In the genomic region with DNA sequence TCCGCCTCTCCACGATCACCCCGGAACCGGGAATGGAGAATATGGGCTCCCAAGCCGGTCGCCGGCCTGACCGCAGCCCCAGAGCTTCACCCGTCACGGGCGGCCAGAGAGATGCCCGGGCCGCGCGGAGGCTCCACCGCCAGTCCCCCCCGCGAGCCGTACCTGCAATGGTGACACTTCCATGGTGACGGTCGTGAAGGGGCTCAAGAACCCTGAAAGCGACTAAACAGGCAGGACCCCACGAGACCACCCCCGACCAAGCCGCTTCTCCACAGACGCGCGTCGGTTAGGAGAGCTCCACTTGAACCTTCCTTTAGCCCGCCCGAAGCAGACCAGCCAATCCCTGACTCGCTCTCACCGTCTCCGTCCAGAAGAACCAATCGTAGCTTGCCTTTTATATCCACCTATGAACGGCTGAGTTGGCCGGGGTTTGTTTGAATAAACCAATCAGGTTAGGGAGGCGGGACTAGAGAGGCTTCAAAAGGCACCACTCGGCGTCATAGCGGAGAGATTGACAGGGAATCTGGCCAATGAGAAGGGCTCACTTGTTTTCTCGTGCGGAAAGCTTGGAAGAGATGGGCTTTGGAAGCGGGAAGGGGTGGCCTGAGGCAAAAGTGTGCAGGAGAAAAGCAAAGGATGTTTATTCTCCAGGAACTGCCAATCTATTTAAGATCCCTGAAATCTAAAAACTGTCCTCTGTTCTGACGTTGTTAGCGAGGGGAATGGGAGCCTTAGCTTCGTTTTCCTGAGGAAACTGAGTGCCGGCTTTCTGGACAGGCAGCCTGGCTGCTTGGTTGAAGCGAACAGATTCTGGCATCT, we compare ENCODE assay signal across 8 cellular contexts. TPM values are rescaled to one million over a fixed set of nuclear protein-coding genes. Genes with fewer than 3 reads are reported as not detected.
DNase-seq lines count a peak whose midpoint lies in the region; ATAC-seq and TF ChIP-seq lines count a peak whose summit lies in the region.

A gene with protein sequence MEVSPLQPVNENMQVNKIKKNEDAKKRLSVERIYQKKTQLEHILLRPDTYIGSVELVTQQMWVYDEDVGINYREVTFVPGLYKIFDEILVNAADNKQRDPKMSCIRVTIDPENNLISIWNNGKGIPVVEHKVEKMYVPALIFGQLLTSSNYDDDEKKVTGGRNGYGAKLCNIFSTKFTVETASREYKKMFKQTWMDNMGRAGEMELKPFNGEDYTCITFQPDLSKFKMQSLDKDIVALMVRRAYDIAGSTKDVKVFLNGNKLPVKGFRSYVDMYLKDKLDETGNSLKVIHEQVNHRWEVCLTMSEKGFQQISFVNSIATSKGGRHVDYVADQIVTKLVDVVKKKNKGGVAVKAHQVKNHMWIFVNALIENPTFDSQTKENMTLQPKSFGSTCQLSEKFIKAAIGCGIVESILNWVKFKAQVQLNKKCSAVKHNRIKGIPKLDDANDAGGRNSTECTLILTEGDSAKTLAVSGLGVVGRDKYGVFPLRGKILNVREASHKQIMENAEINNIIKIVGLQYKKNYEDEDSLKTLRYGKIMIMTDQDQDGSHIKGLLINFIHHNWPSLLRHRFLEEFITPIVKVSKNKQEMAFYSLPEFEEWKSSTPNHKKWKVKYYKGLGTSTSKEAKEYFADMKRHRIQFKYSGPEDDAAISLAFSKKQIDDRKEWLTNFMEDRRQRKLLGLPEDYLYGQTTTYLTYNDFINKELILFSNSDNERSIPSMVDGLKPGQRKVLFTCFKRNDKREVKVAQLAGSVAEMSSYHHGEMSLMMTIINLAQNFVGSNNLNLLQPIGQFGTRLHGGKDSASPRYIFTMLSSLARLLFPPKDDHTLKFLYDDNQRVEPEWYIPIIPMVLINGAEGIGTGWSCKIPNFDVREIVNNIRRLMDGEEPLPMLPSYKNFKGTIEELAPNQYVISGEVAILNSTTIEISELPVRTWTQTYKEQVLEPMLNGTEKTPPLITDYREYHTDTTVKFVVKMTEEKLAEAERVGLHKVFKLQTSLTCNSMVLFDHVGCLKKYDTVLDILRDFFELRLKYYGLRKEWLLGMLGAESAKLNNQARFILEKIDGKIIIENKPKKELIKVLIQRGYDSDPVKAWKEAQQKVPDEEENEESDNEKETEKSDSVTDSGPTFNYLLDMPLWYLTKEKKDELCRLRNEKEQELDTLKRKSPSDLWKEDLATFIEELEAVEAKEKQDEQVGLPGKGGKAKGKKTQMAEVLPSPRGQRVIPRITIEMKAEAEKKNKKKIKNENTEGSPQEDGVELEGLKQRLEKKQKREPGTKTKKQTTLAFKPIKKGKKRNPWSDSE (N-terminal part only) (minus strand): TSS at position 288 of the 819 bp plus-strand sequence. CDS start 105 bp downstream, at position 183.

- H3K36me3 Mint-ChIP-seq in activated B cell treated with CpG ODN at 0.5 μM for 24 hours (ENCODE audit: low read depth): peaks cover 5% of the 10 kb centered on the region

- H3K4me1 Mint-ChIP-seq in activated B cell treated with CpG ODN at 0.5 μM for 24 hours: peaks cover 23% of the 10 kb centered on the region

- H3K27ac ChIP-seq in spleen: peak within 1 kb of the TSS; percentile 27 to 81 (median 69)

- H3K27me3 Mint-ChIP-seq in activated B cell treated with CpG ODN at 0.5 μM for 24 hours: no peaks in the 10 kb centered on the region

- ATAC-seq in GM19035 (IDR thresholded peaks at IDR 0.05; ENCODE audit: unreplicated experiment): peak; percentile 96
- ATAC-seq in HG03342 (IDR thresholded peaks at IDR 0.05; ENCODE audit: unreplicated experiment): peak; percentile 93
- ATAC-seq in activated B cell treated with CpG ODN at 0.5 μM for 24 hours (ENCODE audit: low read depth): peak; percentile 100

- intact Hi-C loops in activated B cell treated with CpG ODN at 0.5 μM for 24 hours (cut with micrococcal nuclease) (loop anchor here (1.0 to 10.0 kb wide), 7 partner anchors 19 to 1249 kb away; a partner anchor contains a TSS), spleen (cut with DNase I; ENCODE audit: low total_unique reads) (loop anchor here (5.0 kb wide), 1 partner anchor 56 kb away; a partner anchor contains a TSS)

- DNase-seq in AG10803 (ENCODE audit: low read depth) (peak; percentile 100), NCI-H345 treated with DMSO at 0.1 percent for 48 hours (lab: John Stamatoyannopoulos, UW; ENCODE audit: unreplicated experiment) (peak; percentile 98), activated B cell treated with CpG ODN at 0.5 μM for 24 hours (peak; percentile 91), inferior parietal cortex (ENCODE audit: extremely low spot score) (peak; percentile 100), spleen (peak; percentile 91)
- DNase-seq in central memory CD4-positive, alpha-beta T cell: peak; percentile 98

- peaks cover 0 to 5% (median 0%) of the 10 kb centered on the region in 6 donors for H3K36me3 ChIP-seq in spleen

- H3K9me3 ChIP-seq in spleen: no peaks in the 10 kb centered on the region

- H3K4me3 ChIP-seq in AG10803 (ENCODE audit: low read length) (peak within 1 kb of the TSS; percentile 86), spleen (peak within 1 kb of the TSS; percentile 57 to 92 (median 66))

- peak within 1 kb of the TSS; percentile 84 for H3K27ac Mint-ChIP-seq in activated B cell treated with CpG ODN at 0.5 μM for 24 hours

- POLR2A ChIA-PET in activated B cell treated with CpG ODN at 0.5 μM for 24 hours (lab: Charles Lee): interaction anchor here (0.6 to 3.7 kb wide), 15 partner anchors 10 to 437 kb away, joined by 3 to 21 read pairs (median 4); a partner anchor contains a TSS

- peaks cover 18 to 52% (median 36%) of the 10 kb centered on the region in 6 donors for H3K4me1 ChIP-seq in spleen

- 0 to 1% (median 0%) methylated on average over 44 to 49 of the region's 49 CpGs for whole genome bisulfite sequencing in spleen, 5 donors

- H3K27me3 ChIP-seq in spleen (replicated peaks in 1 of 7): peaks cover 0 to 9% (median 0%) of the 10 kb centered on the region in 7 donors

- no peaks in the 10 kb centered on the region for H3K9me3 Mint-ChIP-seq in activated B cell treated with CpG ODN at 0.5 μM for 24 hours

- TF ChIP-seq CTCF in AG10803 (conservative IDR thresholded peaks at IDR 0.05; ENCODE audit: low read length): no peak
- no peak for TF ChIP-seq CTCF in activated B cell treated with CpG ODN at 0.5 μM for 24 hours (IDR thresholded peaks at IDR 0.05)
- TF ChIP-seq CTCF in spleen (IDR thresholded peaks at IDR 0.05 in 8 of 11, conservative IDR thresholded peaks at IDR 0.05 in 3 of 11): peak in 2 of 11 experiments; percentile 22 to 26

- no peak for TF ChIP-seq POLR2A in spleen (IDR thresholded peaks at IDR 0.05)

- CTCF ChIA-PET in activated B cell treated with CpG ODN at 0.5 μM for 24 hours (lab: Charles Lee): interaction anchor here (0.6 to 4.2 kb wide), 10 partner anchors 58 to 1231 kb away, joined by 3 to 31 read pairs (median 6); no protein-coding TSS in a partner anchor

- peak within 1 kb of the TSS; percentile 94 for H3K4me3 Mint-ChIP-seq in activated B cell treated with CpG ODN at 0.5 μM for 24 hours

RNA-seq across cellular contexts. Expression of the gene that starts here (rescaled TPM):
- total RNA-seq in activated B cell treated with CpG ODN at 0.5 μM for 24 hours (5.3 and 6.6 TPM in 2 replicates), spleen (10 to 100 TPM in 5 of 7 donors, 1 to 10 TPM in 2; 5.5 to 37.5 (median 14.4) TPM)
- 10 to 100 TPM in 1 of 3 donors, 1 to 10 TPM in 2; 5.8 to 27.5 (median 8.1) TPM for polyA plus RNA-seq in spleen

Comparison
In these comparisons a context has a peak if more than half of its experiments do, and no peak if none do; other contexts are left out.
1. Peak in every context shown above with its lines: DNase-seq, ATAC-seq, H3K4me3 ChIP-seq and H3K27ac ChIP-seq.